In genomic region chr11:126748097-126748756, GRCh38 we compare ENCODE assay signal across 15 cellular contexts.
DNase-seq lines count a peak whose midpoint lies in the region; ATAC-seq and TF ChIP-seq lines count a peak whose summit lies in the region.
"Had no signal": no experiment of that assay in that cellular context is flagged by ENCODE, and none has a peak within 500 bp of the region (broad histone marks: within the 10 kb centered on the region; RNA-seq: fewer than 3 reads in every experiment).

No MANE protein-coding gene starts in this region.

- CTCF ChIA-PET in activated CD8-positive, alpha-beta T cell treated with anti-CD3 and anti-CD28 coated beads, Interleukin-2, amount 10 ng/mL, durations not matched to agents 7 days and 5 days (lab: Charles Lee), result no interaction called here
- CTCF ChIA-PET in activated CD8-positive, alpha-beta T cell treated with anti-CD3 and anti-CD28 coated beads for 36 hours (lab: Charles Lee), result no interaction called here

- H3K4me3 Mint-ChIP-seq in activated CD8-positive, alpha-beta T cell treated with anti-CD3 and anti-CD28 coated beads, Interleukin-2, amount 10 ng/mL, durations not matched to agents 7 days and 5 days, result no peak overlapping the region
- no peak overlapping the region for H3K4me3 Mint-ChIP-seq in activated CD8-positive, alpha-beta T cell treated with anti-CD3 and anti-CD28 coated beads for 36 hours
- no peak overlapping the region for H3K4me3 Mint-ChIP-seq in glutamatergic neuron (ENCODE audit: unreplicated experiment)
- H3K4me3 Mint-ChIP-seq: dendritic cell treated with granulocyte-macrophage colony-stimulating factor and Interleukin-4, amounts not matched to agents 40 ng/mL and 50 ng/mL, for 4 days had no signal

- H3K4me1 Mint-ChIP-seq in activated CD8-positive, alpha-beta T cell treated with anti-CD3 and anti-CD28 coated beads, Interleukin-2, amount 10 ng/mL, durations not matched to agents 7 days and 5 days (ENCODE audit: low read depth), result peaks cover 13% of the 10 kb centered on the region
- no peaks in the 10 kb centered on the region for H3K4me1 Mint-ChIP-seq in activated CD8-positive, alpha-beta T cell treated with anti-CD3 and anti-CD28 coated beads for 36 hours (ENCODE audit: low read depth)
- H3K4me1 Mint-ChIP-seq in glutamatergic neuron (ENCODE audit: low read depth, unreplicated experiment), result peaks cover 11% of the 10 kb centered on the region

- 33 to 41% methylated on average over 15 to 16 of the region's 16 CpGs for WGBS in upper lobe of left lung, 2 donors

- POLR2A ChIA-PET in activated CD8-positive, alpha-beta T cell treated with anti-CD3 and anti-CD28 coated beads, Interleukin-2, amount 10 ng/mL, durations not matched to agents 7 days and 5 days (lab: Charles Lee), result no interaction called here
- POLR2A ChIA-PET in activated CD8-positive, alpha-beta T cell treated with anti-CD3 and anti-CD28 coated beads for 36 hours (lab: Charles Lee), result no interaction called here

- TF ChIP-seq POLR2A in upper lobe of left lung (IDR thresholded peaks at IDR 0.05), result no peak

- peaks cover 4 to 13% (median 9%) of the 10 kb centered on the region in 4 donors for H3K4me1 ChIP-seq in upper lobe of left lung
- H3K4me1 ChIP-seq: HAP-1 had no signal

- H3K36me3 ChIP-seq in upper lobe of left lung, result no peaks in the 10 kb centered on the region
- H3K36me3 ChIP-seq: HAP-1, neutrophil had no signal

- peak overlapping the region; percentile 45 for H3K27ac Mint-ChIP-seq in activated CD8-positive, alpha-beta T cell treated with anti-CD3 and anti-CD28 coated beads, Interleukin-2, amount 10 ng/mL, durations not matched to agents 7 days and 5 days
- H3K27ac Mint-ChIP-seq in activated CD8-positive, alpha-beta T cell treated with anti-CD3 and anti-CD28 coated beads for 36 hours, result no peak overlapping the region
- peak overlapping the region; percentile 6 for H3K27ac Mint-ChIP-seq in glutamatergic neuron (ENCODE audit: unreplicated experiment)
- H3K27ac Mint-ChIP-seq: dendritic cell treated with granulocyte-macrophage colony-stimulating factor and Interleukin-4, amounts not matched to agents 40 ng/mL and 50 ng/mL, for 4 days had no signal

- H3K4me3 ChIP-seq in upper lobe of left lung, result no peak overlapping the region
- H3K4me3 ChIP-seq: HAP-1 had no signal

- no peak for TF ChIP-seq EP300 in upper lobe of left lung (IDR thresholded peaks at IDR 0.05)

- no peak for TF ChIP-seq CTCF in activated CD8-positive, alpha-beta T cell treated with anti-CD3 and anti-CD28 coated beads for 36 hours (IDR thresholded peaks at IDR 0.05)
- no peak for TF ChIP-seq CTCF in glutamatergic neuron (IDR thresholded peaks at IDR 0.05; ENCODE audit: partially characterized antibody, unreplicated experiment)
- no peak for TF ChIP-seq CTCF in upper lobe of left lung (IDR thresholded peaks at IDR 0.05)
- no peak for TF ChIP-seq CTCF in GM10266 (IDR thresholded peaks at IDR 0.05; ENCODE audit: control insufficient read depth, insufficient read depth, low read depth, missing control alignments)

- ATAC-seq in activated CD8-positive, alpha-beta T cell treated with anti-CD3 and anti-CD28 coated beads, Interleukin-2, amount 10 ng/mL, durations not matched to agents 7 days and 5 days, result no peak
- no peak for ATAC-seq in activated CD8-positive, alpha-beta T cell treated with anti-CD3 and anti-CD28 coated beads for 36 hours
- ATAC-seq in upper lobe of left lung (ENCODE audit: low FRiP score in 2 of 2) (peak in 1 of 2 donors; percentile 64), GM21381 (IDR thresholded peaks at IDR 0.05; ENCODE audit: unreplicated experiment) (no peak)

- no peaks in the 10 kb centered on the region for H3K9me3 ChIP-seq in upper lobe of left lung
- H3K9me3 ChIP-seq: HAP-1, neutrophil, SK-N-SH had no signal

- no peaks in the 10 kb centered on the region for H3K27me3 ChIP-seq in upper lobe of left lung
- H3K27me3 ChIP-seq: neutrophil had no signal

- no peak for DNase-seq in activated CD8-positive, alpha-beta T cell treated with anti-CD3 and anti-CD28 coated beads, Interleukin-2, amount 10 ng/mL, durations not matched to agents 7 days and 5 days
- no peak for DNase-seq in activated CD8-positive, alpha-beta T cell treated with anti-CD3 and anti-CD28 coated beads for 36 hours
- DNase-seq in NCI-H524 (lab: John Stamatoyannopoulos, UW) (peak; percentile 46 to 62), glutamatergic neuron (peak; percentile 31), upper lobe of left lung (peak in 1 of 2 donors; percentile 57), GM10266 (ENCODE audit: extremely low spot score) (no peak), amniotic stem cell (lab: John Stamatoyannopoulos, UW) (no peak)
- DNase-seq: ACHN, DMS 273 treated with DMSO at 0.1 percent for 48 hours, SK-N-SH had no signal

- H3K27me3 Mint-ChIP-seq in activated CD8-positive, alpha-beta T cell treated with anti-CD3 and anti-CD28 coated beads, Interleukin-2, amount 10 ng/mL, durations not matched to agents 7 days and 5 days (ENCODE audit: low read depth), result no peaks in the 10 kb centered on the region
- peaks cover 2% of the 10 kb centered on the region for H3K27me3 Mint-ChIP-seq in activated CD8-positive, alpha-beta T cell treated with anti-CD3 and anti-CD28 coated beads for 36 hours
- peaks cover 1% of the 10 kb centered on the region for H3K27me3 Mint-ChIP-seq in glutamatergic neuron (ENCODE audit: unreplicated experiment)
- H3K27me3 Mint-ChIP-seq: dendritic cell treated with granulocyte-macrophage colony-stimulating factor and Interleukin-4, amounts not matched to agents 40 ng/mL and 50 ng/mL, for 4 days had no signal

- intact Hi-C loops in activated CD8-positive, alpha-beta T cell treated with anti-CD3 and anti-CD28 coated beads for 36 hours (cut with micrococcal nuclease), result no loop called here

- peak overlapping the region in 3 of 4 donors; percentile 26 to 73 (median 48) for H3K27ac ChIP-seq in upper lobe of left lung
- H3K27ac ChIP-seq: HL-60, neutrophil had no signal

- no peaks in the 10 kb centered on the region for H3K9me3 Mint-ChIP-seq in activated CD8-positive, alpha-beta T cell treated with anti-CD3 and anti-CD28 coated beads, Interleukin-2, amount 10 ng/mL, durations not matched to agents 7 days and 5 days (ENCODE audit: insufficient read depth)
- no peaks in the 10 kb centered on the region for H3K9me3 Mint-ChIP-seq in activated CD8-positive, alpha-beta T cell treated with anti-CD3 and anti-CD28 coated beads for 36 hours
- H3K9me3 Mint-ChIP-seq in glutamatergic neuron (ENCODE audit: unreplicated experiment), result peaks cover 7% of the 10 kb centered on the region
- H3K9me3 Mint-ChIP-seq: dendritic cell treated with granulocyte-macrophage colony-stimulating factor and Interleukin-4, amounts not matched to agents 40 ng/mL and 50 ng/mL, for 4 days had no signal

- no peaks in the 10 kb centered on the region for H3K36me3 Mint-ChIP-seq in activated CD8-positive, alpha-beta T cell treated with anti-CD3 and anti-CD28 coated beads, Interleukin-2, amount 10 ng/mL, durations not matched to agents 7 days and 5 days (ENCODE audit: low read depth)
- H3K36me3 Mint-ChIP-seq in activated CD8-positive, alpha-beta T cell treated with anti-CD3 and anti-CD28 coated beads for 36 hours (ENCODE audit: low read depth), result no peaks in the 10 kb centered on the region
- H3K36me3 Mint-ChIP-seq in glutamatergic neuron (ENCODE audit: unreplicated experiment), result peaks cover 17% of the 10 kb centered on the region

Comparison
In these comparisons a context has a peak if more than half of its experiments do, and no peak if none do; other contexts are left out.
1. DNase-seq: peak in NCI-H524 (2 of 2) and glutamatergic neuron (single experiment); none in activated CD8-positive, alpha-beta T cell treated with anti-CD3 and anti-CD28 coated beads, Interleukin-2, amount 10 ng/mL, durations not matched to agents 7 days and 5 days (single experiment), activated CD8-positive, alpha-beta T cell treated with anti-CD3 and anti-CD28 coated beads for 36 hours (single experiment), GM10266 (single experiment) and amniotic stem cell (single experiment).